8 cellular contexts compared by ENCODE assay signal in the genomic region with DNA sequence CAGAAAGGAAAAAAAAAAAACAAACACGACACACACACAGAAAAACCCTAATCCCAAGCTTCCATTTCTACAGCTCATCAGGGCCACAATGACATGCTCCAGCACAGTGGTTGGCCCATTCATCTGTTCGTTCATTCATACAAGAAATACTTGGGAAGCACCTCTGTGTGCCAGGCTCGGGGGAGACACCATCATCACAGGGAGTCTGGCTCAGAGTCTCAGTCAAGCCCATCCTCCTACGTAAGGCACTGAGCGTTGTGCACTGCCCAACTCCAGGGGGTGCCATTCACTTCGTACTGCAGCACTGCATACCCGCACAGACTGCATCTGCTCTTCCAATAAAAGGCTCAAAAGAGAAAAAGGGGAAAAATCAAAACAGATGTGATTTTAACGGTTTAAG. TPM values are rescaled to one million over a fixed set of nuclear protein-coding genes. Genes with fewer than 3 reads are reported as not detected.
DNase-seq lines count a peak whose midpoint lies in the region; ATAC-seq, FAIRE-seq and TF ChIP-seq lines count a peak whose summit lies in the region.

No MANE protein-coding gene starts in this region.

- 41% methylated on average over 8 of the region's 8 CpGs for WGBS in A549 (ENCODE audit: missing lambda C conversion rate)

- no peak overlapping the region for H3K4me3 ChIP-seq in A549
- no peak overlapping the region for H3K4me3 ChIP-seq in RWPE2 (ENCODE audit: severe bottlenecking)

- TF ChIP-seq RAD21 in A549 (conservative IDR thresholded peaks at IDR 0.05 in 1 of 2, IDR thresholded peaks at IDR 0.05 in 1 of 2) = peak; percentile 58 to 79; a peak in 4 of 5 replicates

- H3K4me2 ChIP-seq in A549 = no peak overlapping the region

- H3K4me1 ChIP-seq in A549 (peaks cover 11% of the 10 kb centered on the region), RWPE2 (ENCODE audit: insufficient read depth, poor library complexity, severe bottlenecking) (peaks cover 47% of the 10 kb centered on the region)

- H3K27me3 ChIP-seq in RWPE2 (ENCODE audit: insufficient read depth, poor library complexity, severe bottlenecking) = no peaks in the 10 kb centered on the region

- TF ChIP-seq POLR2A in A549 (IDR thresholded peaks at IDR 0.05; ENCODE audit: low read length) = no peak

- peak; percentile 54 for TF ChIP-seq CTCF in A549 (IDR thresholded peaks at IDR 0.05)
- peak; percentile 60 for TF ChIP-seq CTCF in GM12872 (IDR thresholded peaks at IDR 0.05; ENCODE audit: insufficient read depth, low read depth, low read length)
- TF ChIP-seq CTCF in RWPE2 (IDR thresholded peaks at IDR 0.05; ENCODE audit: poor library complexity, severe bottlenecking) = peak; percentile 35

- DNase-seq in A549 (ENCODE audit: low read depth in 1 of 2, low spot score in 1 of 2) (peak; percentile 65 to 74), RWPE2 (ENCODE audit: low spot score) (no peak), fibroblast of gingiva (ENCODE audit: low read depth) (peak; percentile 52), occipital lobe (lab: John Stamatoyannopoulos, UW) (peak; percentile 53), COR-L47 (lab: John Stamatoyannopoulos, UW) (no peak)

- H3K9me3 ChIP-seq in A549 (no peaks in the 10 kb centered on the region), RWPE2 (ENCODE audit: severe bottlenecking) (no peaks in the 10 kb centered on the region)

- peak; percentile 97 to 98 for ATAC-seq in A549
- ATAC-seq in RWPE2 (ENCODE audit: low read depth) = 0 out of 3 replicates have a peak, but pooled peaks have one; percentile 35
- no peak for ATAC-seq in HG03457 (IDR thresholded peaks at IDR 0.05; ENCODE audit: unreplicated experiment)
- no peak for ATAC-seq in HG03571 (IDR thresholded peaks at IDR 0.05; ENCODE audit: unreplicated experiment)

- no peak for FAIRE-seq in A549 (lab: Jason Lieb, UNC)

- no peak overlapping the region for H3K27ac ChIP-seq in A549
- peak overlapping the region; percentile 80 for H3K27ac ChIP-seq in RWPE2 (ENCODE audit: poor library complexity, severe bottlenecking)

- POLR2A ChIA-PET in A549 (lab: Yijun Ruan, JAX) = interaction anchor here (0.7 kb wide), 1 partner anchor 11 kb away, joined by 5 read pairs; no protein-coding TSS in a partner anchor

- no peak for TF ChIP-seq EP300 in A549 (IDR thresholded peaks at IDR 0.05)

- H3K36me3 ChIP-seq in RWPE2 (ENCODE audit: low read depth) = peaks cover 51% of the 10 kb centered on the region

- CTCF ChIA-PET in A549 (lab: Yijun Ruan, JAX) = interaction anchor here (0.7 to 9.0 kb wide), 23 partner anchors 9 to 357 kb away, joined by 3 to 111 read pairs (median 4); partner anchors contain the start of gene ABCB9

TF ChIP-seq in A549, 52 proteins besides CTCF, POLR2A, EP300 and RAD21:
- peak; percentile 62 for TF ChIP-seq SMC3 (IDR thresholded peaks at IDR 0.05)
- no peak for TF ChIP-seq ELK1 (IDR thresholded peaks at IDR 0.05; ENCODE audit: low read depth, low read length)

RNA-seq across cellular contexts. Expression of gene VPS37B, which starts 15.3 kb away (rescaled TPM):
- polyA plus RNA-seq in A549 (2011; rRNA removed) (14.4 and 18.6 TPM in 2 replicates), A549 (2017; fragmentation: RNase III; extraction: RNeasy Plus Mini Kit Qiagen cat#74134 plus additional on column Dnase treatment) (16.0 to 17.0 TPM (median 16.2 TPM) in 3 replicates)
- 21.2 and 21.5 TPM in 2 replicates for polyA plus RNA-seq in A549 (2012; cell fraction: cytosol; rRNA removed)
- polyA plus RNA-seq in A549 (2012; cell fraction: nucleus; rRNA removed) = 27.6 and 29.8 TPM in 2 replicates
- 12.1 and 14.6 TPM in 2 replicates for polyA minus RNA-seq in A549 (2011; rRNA and poly(A)+ RNA removed)
- total RNA-seq in occipital lobe = 15.3 TPM

RNA-seq across cellular contexts. Expression of gene HIP1R, which starts 45.4 kb away (rescaled TPM):
- polyA plus RNA-seq in A549 (2011; rRNA removed) = 9.0 and 10.3 TPM in 2 replicates
- 14.6 and 16.8 TPM in 2 replicates for polyA plus RNA-seq in A549 (2012; cell fraction: cytosol; rRNA removed)
- polyA plus RNA-seq in A549 (2012; cell fraction: nucleus; rRNA removed) = 85.5 and 100 TPM in 2 replicates
- 9.1 to 11.2 TPM (median 10.6 TPM) in 3 replicates for polyA plus RNA-seq in A549 (2017; fragmentation: RNase III; extraction: RNeasy Plus Mini Kit Qiagen cat#74134 plus additional on column Dnase treatment)
- polyA minus RNA-seq in A549 (2011; rRNA and poly(A)+ RNA removed) = 18.0 and 19.9 TPM in 2 replicates
- 70.0 TPM for total RNA-seq in occipital lobe

Comparison
In these comparisons a context has a peak if more than half of its experiments do, and no peak if none do; other contexts are left out.
1. ATAC-seq: peak in A549 (2 of 2) and RWPE2 (single experiment); none in HG03457 (single experiment) and HG03571 (single experiment).
2. DNase-seq: peak in A549 (2 of 2), fibroblast of gingiva (single experiment) and occipital lobe (single experiment); none in RWPE2 (single experiment) and COR-L47 (single experiment).
3. Peak in every context shown above with its lines, with median percentiles within 50 percentile points of each other: CTCF ChIP-seq.